25 cellular contexts compared by ENCODE assay signal in genomic region chr11:13268791-13269190, GRCh38.
"Had no signal": no experiment of that assay in that cellular context is flagged by ENCODE, and none has a peak within 500 bp of the region (broad histone marks: within the 10 kb centered on the region; RNA-seq: fewer than 3 reads in every experiment).

No MANE protein-coding gene starts in this region.

- H3K4me3 Mint-ChIP-seq: activated CD8-positive, alpha-beta T cell treated with anti-CD3 and anti-CD28 coated beads, Interleukin-2, amount 10 ng/mL, durations not matched to agents 7 days and 5 days; activated T-helper 1 cell treated with anti-CD3 and anti-CD28 coated beads, Interleukin-12 subunit alpha, Interleukin-12 subunit beta, Interleukin-2, Interleukin-4 antibody, amounts not matched to agents 30 ng/mL and 10 ng/mL and 1 ng/mL, durations not matched to agents 14 hours and 24 hours and 36 hours; brain; effector memory CD8-positive, alpha-beta T cell; natural killer cell treated with Interleukin-12 subunit alpha and Interleukin-12 subunit beta and Interleukin-15 and Interleukin-18, amount 100 ng/mL, for 72 hours; stimulated activated naive B cell treated with anti-CD40 and anti-IgM and Interleukin-4, amounts not matched to agents 10 μg/mL and 1 μg/mL and 100 μg/mL, for 72 hours; T-cell; T-helper 2 cell treated with Interferon-gamma antibody and Interleukin-4, amounts not matched to agents 5 μg/mL and 100 μg/mL, for 36 hours had no signal

- DNase-seq: activated CD4-positive, alpha-beta T cell treated with anti-CD3 and anti-CD28 coated beads, Interleukin-2, amount 50 U/mL, for 1 hour; activated CD4-positive, CD25-positive, alpha-beta regulatory T cell treated with anti-CD3 and anti-CD28 coated beads, Interleukin-2, amount 50 U/mL, for 72 hours; aorta; central memory CD4-positive, alpha-beta T cell; effector memory CD8-positive, alpha-beta T cell; heart right ventricle; kidney; lower lobe of right lung; retina; sigmoid colon; stimulated activated CD4-positive, alpha-beta T cell treated with anti-CD3 and anti-CD28 coated beads, Interleukin-15, amount 100 ng/mL, for 24 hours; stimulated activated CD8-positive, alpha-beta memory T cell treated with anti-CD3 and anti-CD28 coated beads, Interleukin-4, amount 100 ng/mL, for 48 hours; stimulated activated naive B cell treated with anti-CD40 and anti-IgM and Interleukin-4, amounts not matched to agents 10 μg/mL and 1 μg/mL and 100 μg/mL, for 72 hours; T-cell; upper lobe of left lung; WERI-Rb-1 had no signal

- H3K4me3 ChIP-seq: heart right ventricle, lower lobe of right lung, sigmoid colon, smooth muscle cell, thoracic aorta, upper lobe of left lung had no signal

- H3K27ac Mint-ChIP-seq: activated CD8-positive, alpha-beta T cell treated with anti-CD3 and anti-CD28 coated beads, Interleukin-2, amount 10 ng/mL, durations not matched to agents 7 days and 5 days; activated naive CD4-positive, alpha-beta T cell treated with anti-CD3 and anti-CD28 coated beads, Interleukin-2, amount 50 U/mL, for 72 hours; activated T-helper 1 cell treated with anti-CD3 and anti-CD28 coated beads, Interleukin-12 subunit alpha, Interleukin-12 subunit beta, Interleukin-2, Interleukin-4 antibody, amounts not matched to agents 30 ng/mL and 10 ng/mL and 1 ng/mL, durations not matched to agents 14 hours and 24 hours and 36 hours; brain; effector memory CD8-positive, alpha-beta T cell; natural killer cell treated with Interleukin-12 subunit alpha and Interleukin-12 subunit beta and Interleukin-15 and Interleukin-18, amount 100 ng/mL, for 72 hours; progenitor cell of endocrine pancreas; stimulated activated naive B cell treated with anti-CD40 and anti-IgM and Interleukin-4, amounts not matched to agents 10 μg/mL and 1 μg/mL and 100 μg/mL, for 72 hours; T-cell; T-helper 2 cell treated with Interferon-gamma antibody and Interleukin-4, amounts not matched to agents 5 μg/mL and 100 μg/mL, for 36 hours had no signal

- H3K27ac ChIP-seq: heart right ventricle, lower lobe of right lung, sigmoid colon, upper lobe of left lung, WERI-Rb-1 had no signal

- H3K36me3 Mint-ChIP-seq: activated naive CD4-positive, alpha-beta T cell treated with anti-CD3 and anti-CD28 coated beads, Interleukin-2, amount 50 U/mL, for 72 hours; brain; natural killer cell treated with Interleukin-12 subunit alpha and Interleukin-12 subunit beta and Interleukin-15 and Interleukin-18, amount 100 ng/mL, for 72 hours; stimulated activated naive B cell treated with anti-CD40 and anti-IgM and Interleukin-4, amounts not matched to agents 10 μg/mL and 1 μg/mL and 100 μg/mL, for 72 hours; T-cell had no signal

- H3K9me3 ChIP-seq: heart right ventricle, lower lobe of right lung, sigmoid colon, thoracic aorta, upper lobe of left lung had no signal

- H3K9me3 Mint-ChIP-seq: activated naive CD4-positive, alpha-beta T cell treated with anti-CD3 and anti-CD28 coated beads, Interleukin-2, amount 50 U/mL, for 72 hours; activated T-helper 1 cell treated with anti-CD3 and anti-CD28 coated beads, Interleukin-12 subunit alpha, Interleukin-12 subunit beta, Interleukin-2, Interleukin-4 antibody, amounts not matched to agents 30 ng/mL and 10 ng/mL and 1 ng/mL, durations not matched to agents 14 hours and 24 hours and 36 hours; brain; effector memory CD8-positive, alpha-beta T cell; natural killer cell treated with Interleukin-12 subunit alpha and Interleukin-12 subunit beta and Interleukin-15 and Interleukin-18, amount 100 ng/mL, for 72 hours; stimulated activated naive B cell treated with anti-CD40 and anti-IgM and Interleukin-4, amounts not matched to agents 10 μg/mL and 1 μg/mL and 100 μg/mL, for 72 hours; T-cell; T-helper 2 cell treated with Interferon-gamma antibody and Interleukin-4, amounts not matched to agents 5 μg/mL and 100 μg/mL, for 36 hours had no signal

- ATAC-seq: activated CD8-positive, alpha-beta T cell treated with anti-CD3 and anti-CD28 coated beads, Interleukin-2, amount 10 ng/mL, durations not matched to agents 7 days and 5 days; activated naive CD4-positive, alpha-beta T cell treated with anti-CD3 and anti-CD28 coated beads, Interleukin-2, amount 50 U/mL, for 72 hours; effector memory CD8-positive, alpha-beta T cell; heart right ventricle; lower lobe of right lung; natural killer cell treated with Interleukin-12 subunit alpha and Interleukin-12 subunit beta and Interleukin-15 and Interleukin-18, amount 100 ng/mL, for 72 hours; stimulated activated naive B cell treated with anti-CD40 and anti-IgM and Interleukin-4, amounts not matched to agents 10 μg/mL and 1 μg/mL and 100 μg/mL, for 72 hours; T-cell had no signal

- H3K4me1 ChIP-seq: heart right ventricle, lower lobe of right lung, sigmoid colon had no signal

- H3K4me1 Mint-ChIP-seq: brain had no signal

- H3K4me2 ChIP-seq: smooth muscle cell had no signal

- H3K36me3 ChIP-seq: heart right ventricle, lower lobe of right lung, sigmoid colon, thoracic aorta, upper lobe of left lung, WERI-Rb-1 had no signal

- H3K27me3 ChIP-seq: sigmoid colon, upper lobe of left lung had no signal
